9 cellular contexts compared by ENCODE assay signal in the genomic region with DNA sequence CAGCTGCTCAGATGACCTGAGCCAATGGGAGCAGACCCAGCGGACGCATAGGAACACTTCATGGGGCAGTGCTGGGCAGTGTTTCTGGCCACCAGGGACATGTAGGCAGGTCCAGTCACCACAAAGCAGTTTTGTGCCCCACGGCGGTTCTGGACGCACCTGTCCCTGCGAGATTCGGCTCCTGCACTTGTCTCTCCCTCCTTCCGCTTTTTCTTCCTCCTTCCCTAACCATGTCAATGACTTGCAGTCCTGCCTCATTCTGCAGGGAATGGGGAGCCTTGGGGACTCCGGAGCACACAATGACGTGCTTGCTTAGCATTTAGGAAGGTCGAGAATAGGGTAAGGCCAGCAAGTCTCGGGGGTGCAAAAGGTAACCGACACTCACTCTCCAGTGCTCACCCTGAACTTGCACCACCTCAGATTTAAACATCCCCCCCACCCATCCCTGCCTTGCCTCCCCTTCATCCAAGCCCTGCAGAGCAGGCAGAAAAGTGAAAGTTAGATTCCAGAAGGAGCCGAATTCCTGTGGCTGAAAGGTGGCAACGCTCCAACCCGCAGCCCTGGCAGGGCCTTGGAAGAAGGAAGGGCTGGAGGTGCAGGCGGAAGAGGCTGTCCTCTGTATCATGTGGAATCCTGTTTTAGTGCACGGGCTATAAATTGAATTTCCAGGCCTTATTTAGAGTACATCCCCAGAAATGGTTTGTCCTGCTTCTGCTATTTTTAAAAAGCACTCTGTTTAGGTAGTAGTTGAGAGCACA. TPM values are rescaled to one million over a fixed set of nuclear protein-coding genes. Genes with fewer than 3 reads are reported as not detected.
DNase-seq lines count a peak whose midpoint lies in the region; TF ChIP-seq lines count a peak whose summit lies in the region.
"Had no signal": no experiment of that assay in that cellular context is flagged by ENCODE, and none has a peak within 500 bp of the region (broad histone marks: within the 10 kb centered on the region; RNA-seq: fewer than 3 reads in every experiment).

No MANE protein-coding gene starts in this region.

- H3K27ac Mint-ChIP-seq in nephron: peak overlapping the region in 2 of 3 experiments; percentile 45 to 70

- no peaks in the 10 kb centered on the region for H3K9me3 Mint-ChIP-seq in nephron

- peaks cover 12% of the 10 kb centered on the region for H3K27me3 Mint-ChIP-seq in nephron (ENCODE audit: low read depth)

- H3K27ac ChIP-seq in Peyer's patch: no peak overlapping the region

- no peaks in the 10 kb centered on the region for H3K36me3 Mint-ChIP-seq in nephron (ENCODE audit: low read depth)

- H3K4me1 ChIP-seq in Peyer's patch: peaks cover 0 to 19% (median 0%) of the 10 kb centered on the region in 4 donors

- no peaks in the 10 kb centered on the region for H3K27me3 ChIP-seq in Peyer's patch

- H3K4me3 ChIP-seq in epithelial cell of proximal tubule (ENCODE audit: low read depth, low read length) (no peak overlapping the region), Peyer's patch (no peak overlapping the region)
- H3K4me3 ChIP-seq: skin epidermis had no signal

- H3K4me1 Mint-ChIP-seq in nephron: peaks cover 26% of the 10 kb centered on the region

- no peak for TF ChIP-seq POLR2A in Peyer's patch (IDR thresholded peaks at IDR 0.05)

- TF ChIP-seq CTCF in epithelial cell of proximal tubule (conservative IDR thresholded peaks at IDR 0.05; ENCODE audit: low read depth, low read length): no peak
- TF ChIP-seq CTCF in nephron (IDR thresholded peaks at IDR 0.05; ENCODE audit: unreplicated experiment in 3 of 3): no peak
- TF ChIP-seq CTCF in Peyer's patch (IDR thresholded peaks at IDR 0.05): no peak

- peaks cover 0 to 4% (median 0%) of the 10 kb centered on the region in 3 donors for H3K36me3 ChIP-seq in Peyer's patch

- H3K9me3 ChIP-seq in Peyer's patch: no peaks in the 10 kb centered on the region

- no peak overlapping the region for H3K4me3 Mint-ChIP-seq in nephron

- DNase-seq in AG08396 (ENCODE audit: low spot score): peak; percentile 89
- DNase-seq in NCI-H226: peak; percentile 95
- peak; percentile 27 for DNase-seq in epithelial cell of proximal tubule (ENCODE audit: low read depth)
- no peak for DNase-seq in UCSD-AML1 (lab: John Stamatoyannopoulos, UW; ENCODE audit: unreplicated experiment)
- DNase-seq in stimulated activated CD4-positive, alpha-beta T cell treated with anti-CD3 and anti-CD28 coated beads, Interleukin-4, amount 100 ng/mL, for 1 hour: no peak
- DNase-seq in Peyer's patch: no peak
- no peak for DNase-seq in activated gamma-delta T cell (lab: John Stamatoyannopoulos, UW)

RNA-seq across cellular contexts. Expression of a gene that starts 40.5 kb away (rescaled TPM):
- total RNA-seq in epithelial cell of proximal tubule: 29.4 and 29.9 TPM in 2 replicates
- total RNA-seq in Peyer's patch: 100 to 1,000 TPM in 1 of 4 donors, 10 to 100 TPM in 3; 46.4 to 125 (median 58.4) TPM

Comparison
In these comparisons a context has a peak if more than half of its experiments do, and no peak if none do; other contexts are left out.
1. DNase-seq: peak in AG08396 (single experiment), NCI-H226 (single experiment) and epithelial cell of proximal tubule (single experiment); none in UCSD-AML1 (single experiment), stimulated activated CD4-positive, alpha-beta T cell treated with anti-CD3 and anti-CD28 coated beads, Interleukin-4, amount 100 ng/mL, for 1 hour (single experiment), Peyer's patch (0 of 3) and activated gamma-delta T cell (single experiment).